Comparison of ENCODE assay signal across 11 cellular contexts in genomic region chr18:63899206-63899605, GRCh38. TPM values are rescaled to one million over a fixed set of nuclear protein-coding genes. Genes with fewer than 3 reads are reported as not detected.
"Had no signal": no experiment of that assay in that cellular context is flagged by ENCODE, and none has a peak within 500 bp of the region (broad histone marks: within the 10 kb centered on the region; RNA-seq: fewer than 3 reads in every experiment).

No MANE protein-coding gene starts in this region.

- H3K4me3 ChIP-seq: GM23338 had no signal

- DNase-seq: H9, HFFc6, KBM-7 had no signal

- H3K4me2 ChIP-seq: GM23338, KMS-11 had no signal

- ATAC-seq: GM23338, HCT116 had no signal

- FAIRE-seq: H1, H54 had no signal

- H3K9ac ChIP-seq: KMS-11 had no signal

- H2AFZ ChIP-seq: GM23338 had no signal

- H3K27ac ChIP-seq: HL-60, KMS-11 had no signal

RNA-seq across cellular contexts. Expression of gene SERPINB10, which starts 8.6 kb away (rescaled TPM):
- total RNA-seq: GM23338, H1, H9, HT1080 had no signal
- polyA plus RNA-seq: GM23338, H1, IgD-negative memory B cell had no signal

RNA-seq across cellular contexts. Expression of gene SERPINB2, which starts 11.7 kb away (rescaled TPM):
- total RNA-seq: GM23338, H1, H9 had no signal
- polyA plus RNA-seq: GM23338, H1, IgD-negative memory B cell had no signal

RNA-seq across cellular contexts. Expression of gene HMSD, which starts 49.9 kb away (rescaled TPM):
- total RNA-seq: HT1080 had no signal
- polyA plus RNA-seq: IgD-negative memory B cell had no signal
